Comparison of ENCODE assay signal across 8 cellular contexts in the genomic region with DNA sequence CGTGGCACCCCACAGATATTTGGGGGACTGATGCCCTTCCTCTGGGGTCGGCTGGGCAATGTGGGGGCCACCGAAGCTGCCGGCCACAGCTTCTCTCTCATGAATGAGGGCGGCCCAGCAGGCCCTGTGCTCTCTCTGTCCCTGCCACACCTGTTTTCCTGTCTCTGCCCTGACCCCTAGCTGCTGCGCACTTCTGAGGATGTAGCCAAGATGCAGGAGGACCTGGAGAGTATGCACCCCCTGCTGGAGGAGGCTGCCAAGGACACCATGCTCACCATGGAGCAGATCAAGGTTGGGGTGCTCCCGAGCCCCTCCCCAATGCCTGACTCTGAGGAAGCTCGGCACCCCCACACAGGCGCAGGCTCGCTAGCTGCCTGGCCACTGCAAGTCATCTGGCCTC.
A peak's percentile ranks its signal among the peaks of the same experiment; 100 is the strongest.
DNase-seq lines count a peak whose midpoint lies in the region; ATAC-seq lines count a peak whose summit lies in the region.

No MANE protein-coding gene starts in this region.

- CTCF ChIA-PET in activated naive CD4-positive, alpha-beta T cell treated with anti-CD3 and anti-CD28 coated beads, Interleukin-2, amount 10 ng/mL, durations not matched to agents 7 days and 5 days (lab: Charles Lee), result interaction anchor here (0.6 to 3.9 kb wide), 12 partner anchors 10 to 164 kb away, joined by 3 to 18 read pairs (median 3); no protein-coding TSS in a partner anchor

- H3K27ac Mint-ChIP-seq in activated naive CD4-positive, alpha-beta T cell treated with anti-CD3 and anti-CD28 coated beads, Interleukin-2, amount 10 ng/mL, durations not matched to agents 7 days and 5 days, result no peak overlapping the region

- H3K4me3 Mint-ChIP-seq in activated naive CD4-positive, alpha-beta T cell treated with anti-CD3 and anti-CD28 coated beads, Interleukin-2, amount 10 ng/mL, durations not matched to agents 7 days and 5 days, result no peak overlapping the region

- in situ Hi-C loops in T47D (cut with HindIII; ENCODE audit: low pct_unique_long_range_greater_than_20kb, low sequenced_read_pairs), result no loop called here

- H3K27me3 Mint-ChIP-seq in activated naive CD4-positive, alpha-beta T cell treated with anti-CD3 and anti-CD28 coated beads, Interleukin-2, amount 10 ng/mL, durations not matched to agents 7 days and 5 days, result no peaks in the 10 kb centered on the region

- H3K36me3 Mint-ChIP-seq in activated naive CD4-positive, alpha-beta T cell treated with anti-CD3 and anti-CD28 coated beads, Interleukin-2, amount 10 ng/mL, durations not matched to agents 7 days and 5 days, result peaks cover 3% of the 10 kb centered on the region

- H3K9me3 Mint-ChIP-seq in activated naive CD4-positive, alpha-beta T cell treated with anti-CD3 and anti-CD28 coated beads, Interleukin-2, amount 10 ng/mL, durations not matched to agents 7 days and 5 days, result no peaks in the 10 kb centered on the region

- ATAC-seq in HG03025 (IDR thresholded peaks at IDR 0.05; ENCODE audit: low FRiP score, unreplicated experiment), result no peak

- no peaks in the 10 kb centered on the region for H3K4me1 Mint-ChIP-seq in activated naive CD4-positive, alpha-beta T cell treated with anti-CD3 and anti-CD28 coated beads, Interleukin-2, amount 10 ng/mL, durations not matched to agents 7 days and 5 days

- peak; percentile 64 for DNase-seq in activated naive CD4-positive, alpha-beta T cell treated with anti-CD3 and anti-CD28 coated beads, Interleukin-2, amount 10 ng/mL, durations not matched to agents 7 days and 5 days
- no peak for DNase-seq in activated naive CD4-positive, alpha-beta T cell treated with anti-CD3 and anti-CD28 coated beads, Interleukin-2, amount 50 U/mL, for 16 hours
- DNase-seq in NCI-H146 treated with DMSO at 0.1 percent for 48 hours (lab: John Stamatoyannopoulos, UW; ENCODE audit: unreplicated experiment), result peak; percentile 0
- DNase-seq in T47D (ENCODE audit: low read depth in 1 of 2, low spot score in 1 of 2), result peak; percentile 51 to 82
- DNase-seq in retina, result peak; percentile 19
- no peak for DNase-seq in putamen (ENCODE audit: low spot score)
- DNase-seq in NCI-H2029 (lab: John Stamatoyannopoulos, UW), result no peak

Comparison
In these comparisons a context has a peak if more than half of its experiments do, and no peak if none do; other contexts are left out.
1. DNase-seq: peak in activated naive CD4-positive, alpha-beta T cell treated with anti-CD3 and anti-CD28 coated beads, Interleukin-2, amount 10 ng/mL, durations not matched to agents 7 days and 5 days (single experiment), NCI-H146 treated with DMSO at 0.1 percent for 48 hours (single experiment), T47D (2 of 2) and retina (single experiment); none in activated naive CD4-positive, alpha-beta T cell treated with anti-CD3 and anti-CD28 coated beads, Interleukin-2, amount 50 U/mL, for 16 hours (single experiment), putamen (single experiment) and NCI-H2029 (single experiment).